Comparison of ENCODE assay signal across 1 cellular context in the genomic region with DNA sequence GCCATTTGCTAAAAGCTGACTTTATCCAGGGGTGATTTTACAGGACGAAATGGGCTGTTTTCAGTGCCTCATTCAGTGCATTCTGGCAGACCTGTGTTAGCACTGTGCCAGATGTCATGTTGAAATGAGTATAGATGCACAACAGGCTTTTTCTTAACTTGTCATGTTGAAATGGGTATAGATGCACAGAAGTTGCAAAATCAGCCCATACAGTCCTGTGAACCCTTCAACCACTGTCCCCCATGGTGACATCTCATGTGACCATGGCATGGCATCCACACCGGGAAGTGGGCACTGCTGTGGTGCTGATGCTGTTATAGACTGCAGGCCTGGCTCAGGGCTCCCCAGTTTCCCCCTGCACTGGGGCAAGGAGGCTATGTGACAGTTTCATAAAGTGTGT.
TF ChIP-seq lines count a peak whose summit lies in the region.

No MANE protein-coding gene starts in this region.

TF ChIP-seq in HepG2, 621 proteins besides CTCF, POLR2A, EP300 and RAD21:
- TF ChIP-seq ZNF572 (CRISPR knock-in tag; IDR thresholded peaks at IDR 0.05) (no peak), ZBTB8A (CRISPR knock-in tag; IDR thresholded peaks at IDR 0.05; ENCODE audit: borderline replicate concordance, low read depth) (no peak), CEBPB (IDR thresholded peaks at IDR 0.05; ENCODE audit: borderline replicate concordance, low read depth, low read length) (peak; percentile 26; the same call in 1 of the 2 replicates), PHF21A (CRISPR knock-in tag; IDR thresholded peaks at IDR 0.05) (no peak), GLI4 (CRISPR knock-in tag; IDR thresholded peaks at IDR 0.05; ENCODE audit: borderline replicate concordance) (no peak), MIER3 (CRISPR knock-in tag; IDR thresholded peaks at IDR 0.05; ENCODE audit: borderline replicate concordance) (no peak)
